In genomic region chr1:54404939-54405880, GRCh38 we compare ENCODE assay signal across 1 cellular context.
TF ChIP-seq lines count a peak whose summit lies in the region.

No MANE protein-coding gene starts in this region.

TF ChIP-seq in HepG2, 621 proteins besides CTCF, POLR2A, EP300 and RAD21 (continued from another document and continues in another):
- no peak for TF ChIP-seq HNF1A (IDR thresholded peaks at IDR 0.05; ENCODE audit: low read depth)
- TF ChIP-seq HNF1A (CRISPR knock-in tag; IDR thresholded peaks at IDR 0.05; ENCODE audit: borderline replicate concordance) = no peak
- TF ChIP-seq ZNF224 (CRISPR knock-in tag; IDR thresholded peaks at IDR 0.05) = no peak
- no peak for TF ChIP-seq ZNF737 (CRISPR knock-in tag; IDR thresholded peaks at IDR 0.05; ENCODE audit: borderline replicate concordance)
- peak; percentile 84 for TF ChIP-seq ZNF883 (CRISPR knock-in tag; IDR thresholded peaks at IDR 0.05; ENCODE audit: not compliant biosample characterization)
- TF ChIP-seq ATF7 (IDR thresholded peaks at IDR 0.05) = no peak
- no peak for TF ChIP-seq ATF7 (CRISPR knock-in tag; IDR thresholded peaks at IDR 0.05)
- TF ChIP-seq ZNF18 (CRISPR knock-in tag; IDR thresholded peaks at IDR 0.05; ENCODE audit: insufficient replicate concordance) = no peak
- no peak for TF ChIP-seq ZNF296 (CRISPR knock-in tag; conservative IDR thresholded peaks at IDR 0.05)
- TF ChIP-seq SOX13 (IDR thresholded peaks at IDR 0.05) = no peak
- no peak for TF ChIP-seq SOX13 (CRISPR knock-in tag; conservative IDR thresholded peaks at IDR 0.05 in 1 of 2, IDR thresholded peaks at IDR 0.05 in 1 of 2)
- no peak for TF ChIP-seq ZKSCAN8 (CRISPR knock-in tag; IDR thresholded peaks at IDR 0.05; ENCODE audit: borderline replicate concordance)
- TF ChIP-seq PREB (CRISPR knock-in tag; IDR thresholded peaks at IDR 0.05) = no peak
- 0 out of 2 replicates have a peak, but pooled peaks have one; percentile 43 for TF ChIP-seq ZNF446 (CRISPR knock-in tag; IDR thresholded peaks at IDR 0.05)
- no peak for TF ChIP-seq FLYWCH1 (CRISPR knock-in tag; IDR thresholded peaks at IDR 0.05)
- peak; percentile 42; the same call in 1 of the 2 replicates for TF ChIP-seq ZNF605 (CRISPR knock-in tag; IDR thresholded peaks at IDR 0.05)
- TF ChIP-seq RFX5 (IDR thresholded peaks at IDR 0.05; ENCODE audit: low read depth, low read length) = no peak
- TF ChIP-seq ZBTB38 (CRISPR knock-in tag; IDR thresholded peaks at IDR 0.05) = peak; percentile 76; the same call in 1 of the 2 replicates
- peak; percentile 34; the same call in 1 of the 2 replicates for TF ChIP-seq ZFY (CRISPR knock-in tag; IDR thresholded peaks at IDR 0.05)
- 0 out of 2 replicates have a peak, but pooled peaks have one; percentile 55 for TF ChIP-seq PHF21A (CRISPR knock-in tag; IDR thresholded peaks at IDR 0.05)
- TF ChIP-seq PLSCR1 (CRISPR knock-in tag; IDR thresholded peaks at IDR 0.05; ENCODE audit: borderline replicate concordance) = no peak
- peak; percentile 47 for TF ChIP-seq PHF8 (CRISPR knock-in tag; IDR thresholded peaks at IDR 0.05)
- 0 out of 2 replicates have a peak, but pooled peaks have one; percentile 50 for TF ChIP-seq ZNF232 (CRISPR knock-in tag; IDR thresholded peaks at IDR 0.05; ENCODE audit: borderline replicate concordance)
- TF ChIP-seq IRF2 (CRISPR knock-in tag; IDR thresholded peaks at IDR 0.05) = peak; percentile 36; the same call in 1 of the 2 replicates
- TF ChIP-seq XRCC5 (optimal IDR thresholded peaks at IDR 0.05; ENCODE audit: low read length) = peak; percentile 46
- no peak for TF ChIP-seq U2AF1 (optimal IDR thresholded peaks at IDR 0.05; ENCODE audit: low read depth, low read length)
- TF ChIP-seq MEIS2 (CRISPR knock-in tag; IDR thresholded peaks at IDR 0.05) = 0 out of 2 replicates have a peak, but pooled peaks have one; percentile 0
- peak; percentile 89 for TF ChIP-seq ZNF777 (CRISPR knock-in tag; IDR thresholded peaks at IDR 0.05)
- TF ChIP-seq HNRNPLL (IDR thresholded peaks at IDR 0.05; ENCODE audit: low read depth, low read length, poor library complexity, severe bottlenecking) = peak; percentile 32
- peak; percentile 13; the same call in 1 of the 2 replicates for TF ChIP-seq HNF1B (CRISPR knock-in tag; IDR thresholded peaks at IDR 0.05)
- no peak for TF ChIP-seq GLMP (CRISPR knock-in tag; IDR thresholded peaks at IDR 0.05; ENCODE audit: borderline replicate concordance)
- TF ChIP-seq DDIT3 (CRISPR knock-in tag; IDR thresholded peaks at IDR 0.05) = no peak
- peak; percentile 25; the same call in 1 of the 2 replicates for TF ChIP-seq KDM2A (CRISPR knock-in tag; IDR thresholded peaks at IDR 0.05; ENCODE audit: borderline replicate concordance, low read depth)
- peak; percentile 75; the same call in 1 of the 2 replicates for TF ChIP-seq HES4 (CRISPR knock-in tag; IDR thresholded peaks at IDR 0.05; ENCODE audit: borderline replicate concordance)
- peak; percentile 47; the same call in 1 of the 2 replicates for TF ChIP-seq PBX3 (CRISPR knock-in tag; IDR thresholded peaks at IDR 0.05; ENCODE audit: borderline replicate concordance)
- 0 out of 2 replicates have a peak, but pooled peaks have one; percentile 39 for TF ChIP-seq ZNF142 (CRISPR knock-in tag; IDR thresholded peaks at IDR 0.05)
- no peak for TF ChIP-seq ZNF557 (CRISPR knock-in tag; IDR thresholded peaks at IDR 0.05)
- 0 out of 2 replicates have a peak, but pooled peaks have one; percentile 26 for TF ChIP-seq RBFOX2 (IDR thresholded peaks at IDR 0.05; ENCODE audit: low read depth, low read length)
- 0 out of 2 replicates have a peak, but pooled peaks have one; percentile 27 for TF ChIP-seq ATF7-NPFF (CRISPR knock-in tag; IDR thresholded peaks at IDR 0.05; ENCODE audit: low read depth)
- TF ChIP-seq ZNF124 (CRISPR knock-in tag; IDR thresholded peaks at IDR 0.05) = no peak
- TF ChIP-seq KDM5A (IDR thresholded peaks at IDR 0.05; ENCODE audit: borderline replicate concordance, low read length) = no peak
